ENCODE assay signal across 24 cellular contexts in genomic region chr9:87201316-87201715, GRCh38.
DNase-seq lines count a peak whose midpoint lies in the region; FAIRE-seq and TF ChIP-seq lines count a peak whose summit lies in the region.
"Had no signal": no experiment of that assay in that cellular context is flagged by ENCODE, and none has a peak within 500 bp of the region (broad histone marks: within the 10 kb centered on the region; RNA-seq: fewer than 3 reads in every experiment).

No MANE protein-coding gene starts in this region.

- H3K27me3 ChIP-seq in MG63 (no peaks in the 10 kb centered on the region), osteoblast (ENCODE audit: insufficient read depth, low read length) (no peaks in the 10 kb centered on the region)
- H3K27me3 ChIP-seq: vagina had no signal

- no peak overlapping the region for H3K4me3 ChIP-seq in MG63
- H3K4me3 ChIP-seq in osteoblast (ENCODE audit: insufficient read depth, low read length), result peak overlapping the region; percentile 48
- H3K4me3 ChIP-seq: gastrocnemius medialis, vagina had no signal

- no peaks in the 10 kb centered on the region for H3K79me2 ChIP-seq in osteoblast (ENCODE audit: insufficient read depth, low read length)

- peak overlapping the region; percentile 66 for H3K4me2 ChIP-seq in osteoblast (ENCODE audit: insufficient read depth, low read length)
- H3K4me2 ChIP-seq: KMS-11 had no signal

- no peak for TF ChIP-seq POLR2A in GM12891 (IDR thresholded peaks at IDR 0.05; ENCODE audit: low read depth, low read length)

- no peaks in the 10 kb centered on the region for H4K20me1 ChIP-seq in osteoblast (ENCODE audit: insufficient read depth, low read length)

- FAIRE-seq in endometrium (lab: Jason Lieb, UNC) (peak; percentile 95), GM12891 (lab: Jason Lieb, UNC) (no peak)
- FAIRE-seq: small intestine had no signal

- peak overlapping the region; percentile 84 for H2AFZ ChIP-seq in osteoblast (ENCODE audit: low read length)

- H3K27ac ChIP-seq in osteoblast (ENCODE audit: low read depth, low read length), result peak overlapping the region; percentile 47
- H3K27ac ChIP-seq: gastrocnemius medialis, KMS-11, RWPE1, vagina had no signal

- DNase-seq in AG09319 (ENCODE audit: extremely low read depth, low read depth) (peak; percentile 71), MG63 (peak; percentile 53), osteoblast (ENCODE audit: insufficient read length, low spot score, missing footprints) (no peak), GM12891 (ENCODE audit: insufficient read length, low spot score) (no peak), NCI-H2029 treated with DMSO at 0.1 percent for 48 hours (lab: John Stamatoyannopoulos, UW) (no peak)
- no peak for DNase-seq in effector CD8-positive, alpha-beta T cell (lab: John Stamatoyannopoulos, UW)
- DNase-seq in stimulated activated CD4-positive, alpha-beta T cell treated with anti-CD3 and anti-CD28 coated beads, Interleukin-2, amount 100 ng/mL, for 24 hours, result no peak
- DNase-seq: activated CD4-positive, alpha-beta T cell treated with anti-CD3 and anti-CD28 coated beads for 4 hours; activated naive CD8-positive, alpha-beta T cell treated with anti-CD3 and anti-CD28 coated beads, Interleukin-2, amount 50 U/mL, for 24 hours; CD8-positive, alpha-beta memory T cell; endodermal cell; gastrocnemius medialis; kidney glomerular epithelial cell; natural killer cell; NCI-H1048; NCI-H2081; NCI-H510A; posterior cingulate gyrus; small intestine; stimulated activated CD4-positive, alpha-beta T cell treated with anti-CD3 and anti-CD28 coated beads, Interleukin-4, amount 100 ng/mL, for 4 hours had no signal

- H3K36me3 ChIP-seq in MG63, result no peaks in the 10 kb centered on the region
- H3K36me3 ChIP-seq in osteoblast (ENCODE audit: insufficient read depth, low read length), result no peaks in the 10 kb centered on the region
- H3K36me3 ChIP-seq: gastrocnemius medialis, vagina had no signal

- TF ChIP-seq CTCF in AG09319 (IDR thresholded peaks at IDR 0.05; ENCODE audit: low read depth, low read length), result no peak
- no peak for TF ChIP-seq CTCF in osteoblast (IDR thresholded peaks at IDR 0.05; ENCODE audit: extremely low read depth, low read depth, low read length)

- H3K4me1 ChIP-seq in osteoblast (ENCODE audit: insufficient read depth, low read length), result peaks cover 19% of the 10 kb centered on the region
- H3K4me1 ChIP-seq: gastrocnemius medialis, vagina had no signal

- H3K9me3 ChIP-seq in MG63, result no peaks in the 10 kb centered on the region
- no peaks in the 10 kb centered on the region for H3K9me3 ChIP-seq in osteoblast (ENCODE audit: low read depth, low read length)
- H3K9me3 ChIP-seq: gastrocnemius medialis, vagina had no signal

TF ChIP-seq in GM12891, 5 proteins besides CTCF, POLR2A, EP300 and RAD21:
- no peak for TF ChIP-seq PAX5 (IDR thresholded peaks at IDR 0.05; ENCODE audit: insufficient read depth, low read length, severe bottlenecking)

Comparison
In these comparisons a context has a peak if more than half of its experiments do, and no peak if none do; other contexts are left out.
1. DNase-seq: peak in AG09319 (single experiment) and MG63 (single experiment); none in osteoblast (single experiment), GM12891 (single experiment), NCI-H2029 treated with DMSO at 0.1 percent for 48 hours (single experiment), effector CD8-positive, alpha-beta T cell (single experiment) and stimulated activated CD4-positive, alpha-beta T cell treated with anti-CD3 and anti-CD28 coated beads, Interleukin-2, amount 100 ng/mL, for 24 hours (0 of 2).